9 cellular contexts compared by ENCODE assay signal in genomic region chr2:24984912-24985311, GRCh38. TPM values are rescaled to one million over a fixed set of nuclear protein-coding genes. Genes with fewer than 3 reads are reported as not detected.
A peak's percentile ranks its signal among the peaks of the same experiment; 100 is the strongest.
DNase-seq lines count a peak whose midpoint lies in the region; ATAC-seq and TF ChIP-seq lines count a peak whose summit lies in the region.
"Had no signal": no experiment of that assay in that cellular context is flagged by ENCODE, and none has a peak within 500 bp of the region (broad histone marks: within the 10 kb centered on the region; RNA-seq: fewer than 3 reads in every experiment).

No MANE protein-coding gene starts in this region.

- H3K36me3 Mint-ChIP-seq in glutamatergic neuron (ENCODE audit: unreplicated experiment): peaks cover under 1% of the 10 kb centered on the region

- peak; percentile 6 for DNase-seq in GM12865 (ENCODE audit: low read depth)
- DNase-seq in RPMI8226: peak; percentile 4
- DNase-seq in glutamatergic neuron: peak; percentile 40
- peak; percentile 69 for DNase-seq in occipital lobe (lab: John Stamatoyannopoulos, UW)
- no peak for DNase-seq in vagina (ENCODE audit: extremely low spot score in 2 of 2)
- no peak for DNase-seq in activated CD8-positive, alpha-beta memory T cell treated with anti-CD3 and anti-CD28 coated beads, Interleukin-2, amount 50 U/mL, for 4 hours
- DNase-seq: activated CD4-positive, alpha-beta T cell treated with anti-CD3 and anti-CD28 coated beads, Interleukin-2, amount 50 U/mL, for 48 hours had no signal

- H3K4me3 ChIP-seq in GM12865 (ENCODE audit: low read depth, low read length) (no peak overlapping the region), vagina (no peak overlapping the region)

- ATAC-seq in GM21737 (IDR thresholded peaks at IDR 0.05; ENCODE audit: unreplicated experiment): no peak
- ATAC-seq in HG03108 (IDR thresholded peaks at IDR 0.05; ENCODE audit: unreplicated experiment): no peak

- H3K4me3 Mint-ChIP-seq in glutamatergic neuron (ENCODE audit: unreplicated experiment): peak overlapping the region; percentile 12

- no peak for TF ChIP-seq CTCF in GM12865 (IDR thresholded peaks at IDR 0.05; ENCODE audit: insufficient read depth, low read depth, low read length, missing control alignments)
- no peak for TF ChIP-seq CTCF in glutamatergic neuron (IDR thresholded peaks at IDR 0.05; ENCODE audit: partially characterized antibody, unreplicated experiment)
- no peak for TF ChIP-seq CTCF in vagina (IDR thresholded peaks at IDR 0.05)

- H3K27ac Mint-ChIP-seq in glutamatergic neuron (ENCODE audit: unreplicated experiment): peak overlapping the region; percentile 30

- intact Hi-C loops in vagina (cut with DNase I): no loop called here

- no peaks in the 10 kb centered on the region for H3K27me3 ChIP-seq in vagina

- no peaks in the 10 kb centered on the region for H3K9me3 ChIP-seq in vagina

- peaks cover 23% of the 10 kb centered on the region for H3K4me1 Mint-ChIP-seq in glutamatergic neuron (ENCODE audit: low read depth, unreplicated experiment)

- TF ChIP-seq POLR2A in vagina (IDR thresholded peaks at IDR 0.05): no peak

- H3K36me3 ChIP-seq in vagina: no peaks in the 10 kb centered on the region

- H3K27ac ChIP-seq in vagina: no peak overlapping the region

- H3K9me3 Mint-ChIP-seq in glutamatergic neuron (ENCODE audit: unreplicated experiment): peaks cover 4% of the 10 kb centered on the region

- H3K27me3 Mint-ChIP-seq in glutamatergic neuron (ENCODE audit: unreplicated experiment): peaks cover 3% of the 10 kb centered on the region

- H3K4me1 ChIP-seq in vagina: no peaks in the 10 kb centered on the region

RNA-seq across cellular contexts. Expression of gene DNAJC27, which starts 13.2 kb away (rescaled TPM):
- total RNA-seq in glutamatergic neuron (ENCODE audit: unreplicated experiment) (17.9 TPM), occipital lobe (14.3 TPM), vagina (11.3 TPM)

RNA-seq across cellular contexts. Expression of gene EFR3B, which starts 57.0 kb away (rescaled TPM):
- 22.9 TPM for total RNA-seq in glutamatergic neuron (ENCODE audit: unreplicated experiment)
- 47.1 TPM for total RNA-seq in occipital lobe
- total RNA-seq in vagina: 1.5 TPM

Comparison
In these comparisons a context has a peak if more than half of its experiments do, and no peak if none do; other contexts are left out.
1. DNase-seq: peak in GM12865 (single experiment), RPMI8226 (single experiment), glutamatergic neuron (single experiment) and occipital lobe (single experiment); none in vagina (0 of 2) and activated CD8-positive, alpha-beta memory T cell treated with anti-CD3 and anti-CD28 coated beads, Interleukin-2, amount 50 U/mL, for 4 hours (single experiment).